Comparison of ENCODE assay signal across 8 cellular contexts in the genomic region with DNA sequence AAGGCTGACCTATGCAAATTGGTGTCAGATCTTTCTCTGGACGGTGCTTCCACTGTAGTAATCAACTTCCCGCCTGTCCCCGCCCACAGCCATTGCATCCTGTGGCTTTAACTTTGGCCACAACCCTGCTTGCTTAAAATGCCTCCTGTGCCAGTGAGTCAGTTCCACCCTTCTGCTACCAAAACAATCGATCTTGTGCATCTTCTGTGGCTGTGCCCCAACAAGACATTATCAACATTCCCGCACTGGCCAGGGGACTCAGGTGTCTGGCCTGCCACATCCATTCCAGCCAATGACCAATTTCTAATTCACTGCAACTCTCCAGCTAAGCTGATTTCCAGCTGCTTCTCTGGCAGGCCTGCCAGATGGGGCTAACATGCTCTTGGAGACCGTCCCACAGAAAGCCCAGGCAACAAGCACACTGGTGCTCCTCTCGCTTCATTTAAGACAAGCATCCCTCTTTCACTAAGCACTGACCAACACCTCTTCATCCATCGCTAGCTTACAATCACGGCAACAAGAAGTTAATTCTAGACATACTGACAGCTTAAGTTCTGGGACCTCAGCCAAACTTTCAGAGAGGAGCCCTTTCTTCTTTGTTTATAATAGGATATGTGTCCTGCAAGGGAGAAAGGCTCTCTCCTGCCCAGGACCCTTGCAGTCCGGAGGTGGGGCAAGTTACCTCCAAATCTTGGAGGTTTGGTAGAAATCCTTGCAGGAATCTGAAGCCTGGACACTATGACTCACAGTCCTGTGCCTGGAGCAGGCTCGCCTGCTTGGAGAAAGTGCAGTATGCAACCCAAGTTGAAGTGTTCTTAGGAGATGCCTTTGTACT. TPM values are rescaled to one million over a fixed set of nuclear protein-coding genes. Genes with fewer than 3 reads are reported as not detected.
A peak's percentile ranks its signal among the peaks of the same experiment; 100 is the strongest.
DNase-seq lines count a peak whose midpoint lies in the region; ATAC-seq and TF ChIP-seq lines count a peak whose summit lies in the region.

No MANE protein-coding gene starts in this region.

- H3K27me3 Mint-ChIP-seq in neural crest cell (ENCODE audit: low read depth), result peaks cover 7% of the 10 kb centered on the region

- peaks cover 23% of the 10 kb centered on the region for H3K4me1 Mint-ChIP-seq in neural crest cell

- H3K4me3 Mint-ChIP-seq in neural crest cell, result no peak overlapping the region

- H3K36me3 Mint-ChIP-seq in neural crest cell (ENCODE audit: low read depth), result no peaks in the 10 kb centered on the region

- no peak for TF ChIP-seq CTCF in neural crest cell (conservative IDR thresholded peaks at IDR 0.05)

- peak overlapping the region; percentile 51 for H3K27ac Mint-ChIP-seq in neural crest cell (ENCODE audit: unreplicated experiment)

- ATAC-seq in HG03378 (IDR thresholded peaks at IDR 0.05; ENCODE audit: unreplicated experiment), result no peak
- no peak for ATAC-seq in GM21529 (IDR thresholded peaks at IDR 0.05; ENCODE audit: unreplicated experiment)

- H3K9me3 Mint-ChIP-seq in neural crest cell, result no peaks in the 10 kb centered on the region

- DNase-seq in ELR (ENCODE audit: low read depth) (peak; percentile 70), NOMO-1 treated with DMSO at 0.1 percent for 48 hours (lab: John Stamatoyannopoulos, UW; ENCODE audit: unreplicated experiment) (peak; percentile 58), dedifferentiated amniotic fluid mesenchymal stem cell (ENCODE audit: extremely low spot score) (peak; percentile 56), neural crest cell (ENCODE audit: low read depth, low spot score) (no peak), GM19238 (ENCODE audit: insufficient read length, low spot score) (no peak), T-helper 9 cell (no peak)

RNA-seq across cellular contexts. Expression of a gene that starts 6.7 kb away (rescaled TPM):
- total RNA-seq in neural crest cell, result 1.1 TPM in 2 replicates

Comparison
In these comparisons a context has a peak if more than half of its experiments do, and no peak if none do; other contexts are left out.
1. DNase-seq: peak in ELR (single experiment), NOMO-1 treated with DMSO at 0.1 percent for 48 hours (single experiment) and dedifferentiated amniotic fluid mesenchymal stem cell (single experiment); none in neural crest cell (single experiment), GM19238 (single experiment) and T-helper 9 cell (single experiment).